ENCODE assay signal across 8 cellular contexts in the genomic region with DNA sequence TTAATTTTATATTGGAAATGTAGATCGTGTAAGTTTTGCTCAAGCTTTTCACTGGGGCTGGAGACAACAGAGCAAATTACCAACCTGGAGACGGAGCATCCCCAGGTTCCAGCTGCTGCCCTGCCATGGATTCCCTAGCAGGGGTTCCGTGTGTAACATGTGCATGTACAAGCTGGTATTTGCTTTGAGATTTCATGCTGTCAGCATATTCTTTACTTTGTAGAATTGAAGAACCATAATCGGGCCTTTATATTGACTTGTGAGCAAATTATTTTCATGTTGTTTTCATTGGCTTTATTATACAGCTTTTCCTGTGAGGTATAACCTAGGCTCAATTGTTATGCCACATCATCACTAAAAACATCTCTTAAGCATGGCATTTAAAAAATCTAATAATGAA.
"Had no signal": no experiment of that assay in that cellular context is flagged by ENCODE, and none has a peak within 500 bp of the region (broad histone marks: within the 10 kb centered on the region; RNA-seq: fewer than 3 reads in every experiment).

No MANE protein-coding gene starts in this region.

- H3K4me3 ChIP-seq: GM12878 had no signal

- ATAC-seq: GM12878 had no signal

- DNase-seq: GDM1, GF-D8 had no signal

- FAIRE-seq: G401.6, GM12878, GM12891, GM12892, GM18507, GM19239 had no signal
